1 cellular context compared by ENCODE assay signal in the genomic region with DNA sequence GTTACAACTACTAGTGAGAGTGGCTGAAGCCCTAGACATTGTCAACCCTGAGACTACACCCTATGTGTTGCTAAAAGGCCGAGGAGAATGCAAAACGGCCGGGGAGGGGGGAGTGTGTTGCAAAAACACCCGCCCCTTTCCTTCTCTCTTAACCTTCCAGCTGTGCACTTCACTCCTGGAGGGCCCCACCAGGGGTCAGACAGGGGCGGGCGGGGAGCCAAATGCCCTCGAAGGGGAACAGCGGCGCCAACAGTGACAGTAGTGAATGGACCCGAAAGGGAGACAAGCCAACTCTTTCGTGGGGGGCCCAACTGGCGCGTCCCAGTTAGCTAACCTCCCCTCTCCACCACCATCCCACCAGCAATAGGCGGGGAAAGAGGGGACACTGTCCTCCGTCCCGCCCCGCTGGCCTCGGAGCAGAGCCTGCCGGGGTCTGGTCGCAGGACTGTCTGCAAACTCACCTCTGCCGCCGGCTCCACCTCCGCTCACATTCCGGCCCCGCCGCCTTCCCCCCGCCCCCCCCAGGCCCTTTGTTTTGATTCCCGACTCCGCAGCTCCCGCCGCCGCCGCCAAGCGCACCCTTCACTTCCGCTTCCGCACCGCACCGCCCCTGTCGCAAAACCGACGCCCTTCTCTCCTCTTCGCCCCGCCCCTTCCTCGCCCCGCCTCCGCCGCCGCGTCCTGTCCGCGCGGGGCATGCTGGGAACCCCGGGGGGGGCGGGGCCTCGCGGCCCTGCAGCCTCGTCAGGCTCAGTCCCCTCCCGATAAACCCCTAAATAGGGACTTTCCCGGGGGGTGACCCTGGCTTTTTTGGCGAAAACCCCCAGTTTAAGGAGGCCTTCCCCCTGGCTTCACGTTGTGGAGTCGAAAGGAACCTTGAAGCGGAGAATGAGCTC.
TF ChIP-seq lines count a peak whose summit lies in the region.

A gene with protein sequence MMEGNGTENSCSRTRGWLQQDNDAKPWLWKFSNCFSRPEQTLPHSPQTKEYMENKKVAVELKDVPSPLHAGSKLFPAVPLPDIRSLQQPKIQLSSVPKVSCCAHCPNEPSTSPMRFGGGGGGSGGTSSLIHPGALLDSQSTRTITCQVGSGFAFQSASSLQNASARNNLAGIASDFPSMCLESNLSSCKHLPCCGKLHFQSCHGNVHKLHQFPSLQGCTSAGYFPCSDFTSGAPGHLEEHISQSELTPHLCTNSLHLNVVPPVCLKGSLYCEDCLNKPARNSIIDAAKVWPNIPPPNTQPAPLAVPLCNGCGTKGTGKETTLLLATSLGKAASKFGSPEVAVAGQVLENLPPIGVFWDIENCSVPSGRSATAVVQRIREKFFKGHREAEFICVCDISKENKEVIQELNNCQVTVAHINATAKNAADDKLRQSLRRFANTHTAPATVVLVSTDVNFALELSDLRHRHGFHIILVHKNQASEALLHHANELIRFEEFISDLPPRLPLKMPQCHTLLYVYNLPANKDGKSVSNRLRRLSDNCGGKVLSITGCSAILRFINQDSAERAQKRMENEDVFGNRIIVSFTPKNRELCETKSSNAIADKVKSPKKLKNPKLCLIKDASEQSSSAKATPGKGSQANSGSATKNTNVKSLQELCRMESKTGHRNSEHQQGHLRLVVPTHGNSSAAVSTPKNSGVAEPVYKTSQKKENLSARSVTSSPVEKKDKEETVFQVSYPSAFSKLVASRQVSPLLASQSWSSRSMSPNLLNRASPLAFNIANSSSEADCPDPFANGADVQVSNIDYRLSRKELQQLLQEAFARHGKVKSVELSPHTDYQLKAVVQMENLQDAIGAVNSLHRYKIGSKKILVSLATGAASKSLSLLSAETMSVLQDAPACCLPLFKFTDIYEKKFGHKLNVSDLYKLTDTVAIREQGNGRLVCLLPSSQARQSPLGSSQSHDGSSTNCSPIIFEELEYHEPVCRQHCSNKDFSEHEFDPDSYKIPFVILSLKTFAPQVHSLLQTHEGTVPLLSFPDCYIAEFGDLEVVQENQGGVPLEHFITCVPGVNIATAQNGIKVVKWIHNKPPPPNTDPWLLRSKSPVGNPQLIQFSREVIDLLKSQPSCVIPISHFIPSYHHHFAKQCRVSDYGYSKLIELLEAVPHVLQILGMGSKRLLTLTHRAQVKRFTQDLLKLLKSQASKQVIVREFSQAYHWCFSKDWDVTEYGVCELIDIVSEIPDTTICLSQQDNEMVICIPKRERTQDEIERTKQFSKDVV (N-terminal part only) (minus strand): TSS at position 598 of the 896 bp plus-strand sequence. CDS start 3,921 bp downstream, outside the sequence.

TF ChIP-seq in neural cell, 6 proteins besides CTCF, POLR2A, EP300 and RAD21 (continued from another document):
- TF ChIP-seq, protein P1, sequence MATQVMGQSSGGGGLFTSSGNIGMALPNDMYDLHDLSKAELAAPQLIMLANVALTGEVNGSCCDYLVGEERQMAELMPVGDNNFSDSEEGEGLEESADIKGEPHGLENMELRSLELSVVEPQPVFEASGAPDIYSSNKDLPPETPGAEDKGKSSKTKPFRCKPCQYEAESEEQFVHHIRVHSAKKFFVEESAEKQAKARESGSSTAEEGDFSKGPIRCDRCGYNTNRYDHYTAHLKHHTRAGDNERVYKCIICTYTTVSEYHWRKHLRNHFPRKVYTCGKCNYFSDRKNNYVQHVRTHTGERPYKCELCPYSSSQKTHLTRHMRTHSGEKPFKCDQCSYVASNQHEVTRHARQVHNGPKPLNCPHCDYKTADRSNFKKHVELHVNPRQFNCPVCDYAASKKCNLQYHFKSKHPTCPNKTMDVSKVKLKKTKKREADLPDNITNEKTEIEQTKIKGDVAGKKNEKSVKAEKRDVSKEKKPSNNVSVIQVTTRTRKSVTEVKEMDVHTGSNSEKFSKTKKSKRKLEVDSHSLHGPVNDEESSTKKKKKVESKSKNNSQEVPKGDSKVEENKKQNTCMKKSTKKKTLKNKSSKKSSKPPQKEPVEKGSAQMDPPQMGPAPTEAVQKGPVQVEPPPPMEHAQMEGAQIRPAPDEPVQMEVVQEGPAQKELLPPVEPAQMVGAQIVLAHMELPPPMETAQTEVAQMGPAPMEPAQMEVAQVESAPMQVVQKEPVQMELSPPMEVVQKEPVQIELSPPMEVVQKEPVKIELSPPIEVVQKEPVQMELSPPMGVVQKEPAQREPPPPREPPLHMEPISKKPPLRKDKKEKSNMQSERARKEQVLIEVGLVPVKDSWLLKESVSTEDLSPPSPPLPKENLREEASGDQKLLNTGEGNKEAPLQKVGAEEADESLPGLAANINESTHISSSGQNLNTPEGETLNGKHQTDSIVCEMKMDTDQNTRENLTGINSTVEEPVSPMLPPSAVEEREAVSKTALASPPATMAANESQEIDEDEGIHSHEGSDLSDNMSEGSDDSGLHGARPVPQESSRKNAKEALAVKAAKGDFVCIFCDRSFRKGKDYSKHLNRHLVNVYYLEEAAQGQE (IDR thresholded peaks at IDR 0.05; ENCODE audit: borderline replicate concordance) = peak; percentile 52
- TF ChIP-seq TAF1 (IDR thresholded peaks at IDR 0.05; ENCODE audit: low read depth) (no peak), POLR2AphosphoS5 (IDR thresholded peaks at IDR 0.05) (peak; percentile 92), SMC3 (conservative IDR thresholded peaks at IDR 0.05; ENCODE audit: poor library complexity) (peak; percentile 58), EZH2 (IDR thresholded peaks at IDR 0.05; ENCODE audit: borderline replicate concordance, insufficient read depth, low read length, poor library complexity, severe bottlenecking) (no peak)
